In the genomic region with DNA sequence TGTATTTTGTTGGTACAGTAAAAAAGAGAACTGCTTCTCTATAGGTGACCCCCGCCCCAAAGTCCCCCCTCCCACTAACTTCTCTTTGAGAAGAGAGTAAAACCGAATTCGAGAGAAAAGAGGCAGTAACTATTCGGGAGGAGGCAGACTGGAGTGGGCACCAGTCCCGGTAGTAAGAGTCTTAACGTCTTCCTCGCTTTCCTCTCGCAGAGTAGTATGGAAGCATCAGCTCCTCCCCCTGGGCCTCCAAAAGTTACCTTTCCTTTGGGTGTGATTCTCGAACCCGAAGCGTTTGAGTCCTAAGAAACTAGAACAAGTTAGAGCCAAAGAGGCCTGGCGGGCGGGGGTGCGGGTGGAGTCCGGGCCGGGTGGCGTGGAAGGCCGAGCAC, we compare ENCODE assay signal across 8 cellular contexts. TPM values are rescaled to one million over a fixed set of nuclear protein-coding genes. Genes with fewer than 3 reads are reported as not detected.
DNase-seq lines count a peak whose midpoint lies in the region; ATAC-seq and TF ChIP-seq lines count a peak whose summit lies in the region.

No MANE protein-coding gene starts in this region.

- DNase-seq in CD14-positive monocyte (ENCODE audit: low spot score), result no peak
- peak in 1 of 2 donors; percentile 80 for DNase-seq in lower leg skin (ENCODE audit: low spot score in 2 of 2)
- DNase-seq in thyroid gland, result no peak
- DNase-seq in NCI-H1092 (lab: John Stamatoyannopoulos, UW), result no peak

- H3K27ac Mint-ChIP-seq in CD14-positive monocyte (peak overlapping the region; percentile 83 to 94 (median 93)), brain (peak overlapping the region; percentile 77 to 95 (median 92))

- intact Hi-C loops in CD14-positive monocyte (cut with micrococcal nuclease) (loop anchor here (2.0 to 5.0 kb wide), 4 partner anchors 14 to 77 kb away; no protein-coding TSS in a partner anchor), lower leg skin (cut with DNase I; ENCODE audit: low total_unique reads) (no loop called here), thyroid gland (cut with DNase I) (no loop called here)

- TF ChIP-seq POLR2A in lower leg skin (IDR thresholded peaks at IDR 0.05) (no peak), thyroid gland (IDR thresholded peaks at IDR 0.05) (no peak)

- peak overlapping the region; percentile 64 to 87 (median 81) for H3K27ac ChIP-seq in thyroid gland

- peak overlapping the region; percentile 62 for H3K4me3 ChIP-seq in lower leg skin (ENCODE audit: low read depth, poor library complexity, severe bottlenecking)
- H3K4me3 ChIP-seq in thyroid gland (replicated peaks in 1 of 3), result peak overlapping the region; percentile 13 to 64 (median 52)

- H3K36me3 Mint-ChIP-seq in CD14-positive monocyte (peaks cover 6 to 7% of the 10 kb centered on the region in 2 donors), brain (no peaks in the 10 kb centered on the region)

- ATAC-seq in HG03354 (IDR thresholded peaks at IDR 0.05; ENCODE audit: poor library complexity, severe bottlenecking, unreplicated experiment) (peak; percentile 52), GM18502 (IDR thresholded peaks at IDR 0.05; ENCODE audit: poor library complexity, unreplicated experiment) (no peak), HG02678 (IDR thresholded peaks at IDR 0.05; ENCODE audit: unreplicated experiment) (no peak)

- no peaks in the 10 kb centered on the region for H3K27me3 ChIP-seq in thyroid gland

- H3K4me3 Mint-ChIP-seq in CD14-positive monocyte, result peak overlapping the region; percentile 93 to 95
- H3K4me3 Mint-ChIP-seq in brain, result peak overlapping the region; percentile 90 to 95 (median 91)

- H3K9me3 Mint-ChIP-seq in CD14-positive monocyte (no peaks in the 10 kb centered on the region), brain (peaks cover 0 to 5% (median 0%) of the 10 kb centered on the region in 5 experiments)

- 1 to 5% methylated on average over 18 of the region's 18 CpGs for WGBS in lower leg skin, 2 donors
- WGBS in thyroid gland, 2 donors, result 2 to 6% methylated on average over 15 to 17 of the region's 18 CpGs

- H3K36me3 ChIP-seq in thyroid gland, result no peaks in the 10 kb centered on the region

- TF ChIP-seq CTCF in CD14-positive monocyte (IDR thresholded peaks at IDR 0.05), result no peak
- no peak for TF ChIP-seq CTCF in brain (conservative IDR thresholded peaks at IDR 0.05)
- no peak for TF ChIP-seq CTCF in lower leg skin (IDR thresholded peaks at IDR 0.05)
- no peak for TF ChIP-seq CTCF in thyroid gland (IDR thresholded peaks at IDR 0.05)

- H3K9me3 ChIP-seq in thyroid gland, result no peaks in the 10 kb centered on the region

- H3K4me1 Mint-ChIP-seq in CD14-positive monocyte (peaks cover 58% of the 10 kb centered on the region), brain (peaks cover 28% of the 10 kb centered on the region)

- H3K4me1 ChIP-seq in thyroid gland, result no peaks in the 10 kb centered on the region

- H3K27me3 Mint-ChIP-seq in CD14-positive monocyte (ENCODE audit: low read depth in 3 of 3) (no peaks in the 10 kb centered on the region), brain (peaks cover 11% of the 10 kb centered on the region)

RNA-seq across cellular contexts. Expression of a gene that starts 0.4 kb away (rescaled TPM):
- polyA plus RNA-seq in CD14-positive monocyte, result 10 to 100 TPM; 28.4 to 36.5 TPM
- 9.8 TPM for polyA plus RNA-seq in brain (ENCODE audit: insufficient read depth, low read depth, low replicate concordance)
- total RNA-seq in lower leg skin, result 10 to 100 TPM; 29.0 to 50.4 (median 38.7) TPM
- total RNA-seq in thyroid gland, result 10 to 100 TPM; 22.2 to 32.8 (median 30.5) TPM

Comparison
In these comparisons a context has a peak if more than half of its experiments do, and no peak if none do; other contexts are left out.
1. intact Hi-C loops: an anchor here in CD14-positive monocyte (2.0 to 5.0 kb wide); none called in lower leg skin and thyroid gland.